8 cellular contexts compared by ENCODE assay signal in genomic region chr6:153131037-153131981, GRCh38. TPM values are rescaled to one million over a fixed set of nuclear protein-coding genes. Genes with fewer than 3 reads are reported as not detected.
DNase-seq lines count a peak whose midpoint lies in the region; ATAC-seq and TF ChIP-seq lines count a peak whose summit lies in the region.

Gene RGS17 (minus strand): TSS chr6:153131282. CDS start chr6:153044018, 87,264 bp downstream.

- TF ChIP-seq CTCF in choroid plexus epithelial cell (conservative IDR thresholded peaks at IDR 0.05; ENCODE audit: low read depth, low read length) (no peak), kidney epithelial cell (IDR thresholded peaks at IDR 0.05; ENCODE audit: insufficient read depth, low read length, poor library complexity, severe bottlenecking) (no peak)

- H3K4me3 ChIP-seq in choroid plexus epithelial cell (ENCODE audit: low read depth, low read length): peak within 1 kb of the TSS; percentile 86
- H3K4me3 ChIP-seq in kidney epithelial cell (ENCODE audit: low read depth, low read length): peak within 1 kb of the TSS; percentile 88

- ATAC-seq in GM21423 (IDR thresholded peaks at IDR 0.05; ENCODE audit: unreplicated experiment) (peak; percentile 61), SK-N-SH treated with all-trans-retinoic acid at 6 μM for 48 hours (peak; percentile 68)

- H3K36me3 ChIP-seq in kidney epithelial cell (ENCODE audit: control insufficient read depth, insufficient read depth, low read length): no peaks in the 10 kb centered on the region

- H3K27me3 ChIP-seq in kidney epithelial cell (ENCODE audit: control insufficient read depth, insufficient read depth, low read length): no peaks in the 10 kb centered on the region

- DNase-seq in DMS153 (lab: John Stamatoyannopoulos, UW) (peak; percentile 58), HuH-7 (ENCODE audit: low spot score) (peak; percentile 96), choroid plexus epithelial cell (ENCODE audit: low read depth) (peak; percentile 81), kidney epithelial cell (ENCODE audit: low read depth) (no peak), smooth muscle cell of the brain vasculature (ENCODE audit: low read depth, low spot score) (peak; percentile 52), NAMALWA (ENCODE audit: low spot score) (no peak)

TF ChIP-seq in SK-N-SH treated with all-trans-retinoic acid at 6 μM for 48 hours, 23 proteins besides CTCF, POLR2A, EP300 and RAD21:
- TF ChIP-seq ZFP30 (CRISPR knock-in tag; IDR thresholded peaks at IDR 0.05) (no peak), ZNF565 (CRISPR knock-in tag; conservative IDR thresholded peaks at IDR 0.05; ENCODE audit: low read depth) (no peak), ZFP3 (CRISPR knock-in tag; IDR thresholded peaks at IDR 0.05) (no peak), CREB5 (CRISPR knock-in tag; IDR thresholded peaks at IDR 0.05; ENCODE audit: low read depth) (no peak), TSHZ2 (CRISPR knock-in tag; IDR thresholded peaks at IDR 0.05) (no peak), TOX (CRISPR knock-in tag; IDR thresholded peaks at IDR 0.05; ENCODE audit: borderline replicate concordance) (no peak)

RNA-seq across cellular contexts. Expression of gene RGS17, which starts in this region (rescaled TPM):
- total RNA-seq in kidney epithelial cell: 11.2 and 14.1 TPM in 2 replicates

Comparison
In these comparisons a context has a peak if more than half of its experiments do, and no peak if none do; other contexts are left out.
1. DNase-seq: peak in DMS153 (single experiment), HuH-7 (single experiment), choroid plexus epithelial cell (single experiment) and smooth muscle cell of the brain vasculature (single experiment); none in kidney epithelial cell (single experiment) and NAMALWA (single experiment).